In genomic region chr9:114898741-114899140, GRCh38 we compare ENCODE assay signal across 8 cellular contexts. TPM values are rescaled to one million over a fixed set of nuclear protein-coding genes. Genes with fewer than 3 reads are reported as not detected.
DNase-seq lines count a peak whose midpoint lies in the region; ATAC-seq lines count a peak whose summit lies in the region.

No MANE protein-coding gene starts in this region.

- intact Hi-C loops in Right ventricle myocardium superior (cut with DNase I), result no loop called here

- ATAC-seq in GM18502 (IDR thresholded peaks at IDR 0.05; ENCODE audit: poor library complexity, unreplicated experiment) (peak; percentile 65), HG03354 (IDR thresholded peaks at IDR 0.05; ENCODE audit: poor library complexity, severe bottlenecking, unreplicated experiment) (peak; percentile 77), Right ventricle myocardium superior (ENCODE audit: poor library complexity) (peak; percentile 71), GM21360 (IDR thresholded peaks at IDR 0.05; ENCODE audit: unreplicated experiment) (no peak)

- H3K27me3 ChIP-seq in MG63, result no peaks in the 10 kb centered on the region

- DNase-seq in activated CD4-positive, alpha-beta T cell treated with anti-CD3 and anti-CD28 coated beads for 24 hours (ENCODE audit: low read depth in 2 of 2), result peak; percentile 32 to 38
- DNase-seq in Right ventricle myocardium superior (peak; percentile 73), MG63 (no peak), NCI-H524 treated with DMSO at 0.1 percent for 48 hours (lab: John Stamatoyannopoulos, UW) (no peak)
- DNase-seq in stimulated activated CD8-positive, alpha-beta memory T cell treated with anti-CD3 and anti-CD28 coated beads, Interleukin-7, amount 100 ng/mL, for 1 hour (ENCODE audit: low read depth in 2 of 2), result peak; percentile 55 to 57

- H3K36me3 ChIP-seq in MG63, result no peaks in the 10 kb centered on the region

- H3K9me3 ChIP-seq in MG63, result no peaks in the 10 kb centered on the region; the same call in 1 of the 2 replicates

- H3K4me3 ChIP-seq in MG63, result no peak overlapping the region

RNA-seq across cellular contexts. Expression of gene TNFSF8, which starts 31.6 kb away (rescaled TPM):
- total RNA-seq in Right ventricle myocardium superior, result 0.46 TPM
- total RNA-seq in MG63 (2014; rRNA removed; shearing (Covaris generic); ENCODE audit: low replicate concordance), result not detected in 2 replicates

Comparison
In these comparisons a context has a peak if more than half of its experiments do, and no peak if none do; other contexts are left out.
1. DNase-seq: peak in activated CD4-positive, alpha-beta T cell treated with anti-CD3 and anti-CD28 coated beads for 24 hours (2 of 2), Right ventricle myocardium superior (single experiment) and stimulated activated CD8-positive, alpha-beta memory T cell treated with anti-CD3 and anti-CD28 coated beads, Interleukin-7, amount 100 ng/mL, for 1 hour (2 of 2); none in MG63 (single experiment) and NCI-H524 treated with DMSO at 0.1 percent for 48 hours (single experiment).